8 cellular contexts compared by ENCODE assay signal in genomic region chr10:73965890-73966768, GRCh38. TPM values are rescaled to one million over a fixed set of nuclear protein-coding genes. Genes with fewer than 3 reads are reported as not detected.
DNase-seq lines count a peak whose midpoint lies in the region; ATAC-seq and TF ChIP-seq lines count a peak whose summit lies in the region.

No MANE protein-coding gene starts in this region.

- no peak for TF ChIP-seq POLR2A in esophagus muscularis mucosa (IDR thresholded peaks at IDR 0.05; ENCODE audit: low read depth)

- intact Hi-C loops in esophagus muscularis mucosa (cut with DNase I): no loop called here

- 23% methylated on average over 14 of the region's 16 CpGs for WGBS in esophagus muscularis mucosa

- H3K4me3 ChIP-seq in esophagus muscularis mucosa: peak overlapping the region; percentile 17 to 31 (median 28)
- H3K4me3 ChIP-seq in muscle layer of duodenum (ENCODE audit: low read depth in 1 of 2, low read length in 2 of 2): peak overlapping the region; percentile 23 to 26

- peak overlapping the region; percentile 84 to 92 (median 88) for H3K27ac ChIP-seq in esophagus muscularis mucosa (replicated peaks in 1 of 4)
- H3K27ac ChIP-seq in muscle layer of duodenum (ENCODE audit: low read length): peak overlapping the region; percentile 88

- no peak for TF ChIP-seq EP300 in esophagus muscularis mucosa (IDR thresholded peaks at IDR 0.05)

- no peak for TF ChIP-seq CTCF in esophagus muscularis mucosa (IDR thresholded peaks at IDR 0.05)

- no peak for ATAC-seq in GM21576 (IDR thresholded peaks at IDR 0.05; ENCODE audit: unreplicated experiment)
- ATAC-seq in GM18511 (IDR thresholded peaks at IDR 0.05; ENCODE audit: unreplicated experiment): no peak

- DNase-seq in GM04504 (ENCODE audit: low read depth) (peak; percentile 99), RPMI7951 (ENCODE audit: low read depth) (peak; percentile 99), esophagus muscularis mucosa (ENCODE audit: extremely low spot score) (no peak)
- no peak for DNase-seq in activated CD4-positive, alpha-beta T cell treated with anti-CD3 and anti-CD28 coated beads, Interleukin-2, amount 50 U/mL, for 4 hours
- DNase-seq in effector CD8-positive, alpha-beta T cell (lab: John Stamatoyannopoulos, UW): no peak

- H3K27me3 ChIP-seq in esophagus muscularis mucosa (no peaks in the 10 kb centered on the region), muscle layer of duodenum (ENCODE audit: low read depth, low read length) (no peaks in the 10 kb centered on the region)

- H3K9me3 ChIP-seq in esophagus muscularis mucosa: no peaks in the 10 kb centered on the region
- H3K9me3 ChIP-seq in muscle layer of duodenum (ENCODE audit: control insufficient read depth in 1 of 2, low read length in 2 of 2): no peaks in the 10 kb centered on the region

- peaks cover 17 to 55% (median 43%) of the 10 kb centered on the region in 4 donors for H3K4me1 ChIP-seq in esophagus muscularis mucosa
- peaks cover 13 to 22% of the 10 kb centered on the region in 2 donors for H3K4me1 ChIP-seq in muscle layer of duodenum (ENCODE audit: control insufficient read depth in 1 of 2, insufficient read depth in 2 of 2, low read length in 2 of 2)

- H3K36me3 ChIP-seq in esophagus muscularis mucosa (no peaks in the 10 kb centered on the region), muscle layer of duodenum (ENCODE audit: control insufficient read depth in 1 of 2, insufficient read depth in 2 of 2, low read length in 2 of 2) (no peaks in the 10 kb centered on the region)

RNA-seq across cellular contexts. Expression of gene VCL, which starts 31.8 kb away (rescaled TPM):
- total RNA-seq in RPMI7951 (2014; rRNA removed; shearing (Covaris generic)): 62.7 and 66.2 TPM in 2 replicates
- total RNA-seq in esophagus muscularis mucosa: 100 to 1,000 TPM; 412 to 555 (median 448) TPM

RNA-seq across cellular contexts. Expression of gene PLAU, which starts 55.2 kb away (rescaled TPM):
- 173 and 188 TPM in 2 replicates for total RNA-seq in RPMI7951 (2014; rRNA removed; shearing (Covaris generic))
- 10 to 100 TPM in 1 of 4 donors, 1 to 10 TPM in 3; 4.2 to 38.3 (median 6.9) TPM for total RNA-seq in esophagus muscularis mucosa

Comparison
In these comparisons a context has a peak if more than half of its experiments do, and no peak if none do; other contexts are left out.
1. DNase-seq: peak in GM04504 (single experiment) and RPMI7951 (single experiment); none in esophagus muscularis mucosa (single experiment), activated CD4-positive, alpha-beta T cell treated with anti-CD3 and anti-CD28 coated beads, Interleukin-2, amount 50 U/mL, for 4 hours (0 of 2) and effector CD8-positive, alpha-beta T cell (single experiment).